Comparison of ENCODE assay signal across 1 cellular context in genomic region chr5:78288246-78288645, GRCh38.
TF ChIP-seq lines count a peak whose summit lies in the region.

No MANE protein-coding gene starts in this region.

TF ChIP-seq in HepG2, 621 proteins besides CTCF, POLR2A, EP300 and RAD21 (continued from another document):
- no peak for TF ChIP-seq STAT6 (CRISPR knock-in tag; IDR thresholded peaks at IDR 0.05; ENCODE audit: borderline replicate concordance)
- TF ChIP-seq ONECUT2 (CRISPR knock-in tag; IDR thresholded peaks at IDR 0.05): no peak
- TF ChIP-seq, protein P1, sequence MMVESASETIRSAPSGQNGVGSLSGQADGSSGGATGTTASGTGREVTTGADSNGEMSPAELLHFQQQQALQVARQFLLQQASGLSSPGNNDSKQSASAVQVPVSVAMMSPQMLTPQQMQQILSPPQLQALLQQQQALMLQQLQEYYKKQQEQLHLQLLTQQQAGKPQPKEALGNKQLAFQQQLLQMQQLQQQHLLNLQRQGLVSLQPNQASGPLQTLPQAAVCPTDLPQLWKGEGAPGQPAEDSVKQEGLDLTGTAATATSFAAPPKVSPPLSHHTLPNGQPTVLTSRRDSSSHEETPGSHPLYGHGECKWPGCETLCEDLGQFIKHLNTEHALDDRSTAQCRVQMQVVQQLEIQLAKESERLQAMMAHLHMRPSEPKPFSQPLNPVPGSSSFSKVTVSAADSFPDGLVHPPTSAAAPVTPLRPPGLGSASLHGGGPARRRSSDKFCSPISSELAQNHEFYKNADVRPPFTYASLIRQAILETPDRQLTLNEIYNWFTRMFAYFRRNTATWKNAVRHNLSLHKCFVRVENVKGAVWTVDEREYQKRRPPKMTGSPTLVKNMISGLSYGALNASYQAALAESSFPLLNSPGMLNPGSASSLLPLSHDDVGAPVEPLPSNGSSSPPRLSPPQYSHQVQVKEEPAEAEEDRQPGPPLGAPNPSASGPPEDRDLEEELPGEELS (CRISPR knock-in tag; IDR thresholded peaks at IDR 0.05): no peak
- no peak for TF ChIP-seq AHDC1 (CRISPR knock-in tag; IDR thresholded peaks at IDR 0.05; ENCODE audit: borderline replicate concordance)
- TF ChIP-seq ZNF317 (CRISPR knock-in tag; IDR thresholded peaks at IDR 0.05): no peak
- no peak for TF ChIP-seq ZNF251 (CRISPR knock-in tag; IDR thresholded peaks at IDR 0.05)
- no peak for TF ChIP-seq TARDBP (CRISPR knock-in tag; IDR thresholded peaks at IDR 0.05)
- TF ChIP-seq ARHGAP35 (CRISPR knock-in tag; IDR thresholded peaks at IDR 0.05; ENCODE audit: borderline replicate concordance): no peak
TF ChIP-seq in HepG2: peak in this region for 0.
